12 cellular contexts compared by ENCODE assay signal in the genomic region with DNA sequence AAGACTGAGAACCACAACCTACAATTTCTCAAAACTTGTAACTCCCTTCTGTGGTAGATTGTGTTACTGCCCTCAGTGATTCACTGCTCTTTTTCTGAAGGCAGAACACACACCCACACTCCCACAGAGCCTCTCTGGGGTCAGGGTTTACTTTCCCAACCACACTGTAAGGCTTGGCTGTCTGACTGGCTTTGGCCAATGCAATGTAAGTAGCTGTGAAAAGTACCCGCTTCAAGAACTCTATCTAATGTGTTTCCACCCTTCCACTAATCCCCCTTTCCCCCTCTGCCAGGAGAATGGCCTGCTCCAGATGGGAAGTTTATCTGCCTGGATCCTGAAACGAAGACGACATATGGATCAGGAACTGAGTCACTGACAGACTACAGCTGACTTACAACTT.
DNase-seq lines count a peak whose midpoint lies in the region; TF ChIP-seq lines count a peak whose summit lies in the region.
"Had no signal": no experiment of that assay in that cellular context is flagged by ENCODE, and none has a peak within 500 bp of the region (broad histone marks: within the 10 kb centered on the region; RNA-seq: fewer than 3 reads in every experiment).

No MANE protein-coding gene starts in this region.

- 72 to 90% methylated on average over 2 to 3 of the region's 3 CpGs for WGBS in transverse colon (ENCODE audit: low coverage in 1 of 2), 2 donors

- H3K9me3 Mint-ChIP-seq in HFFc6 = no peaks in the 10 kb centered on the region

- no peaks in the 10 kb centered on the region for H3K36me3 ChIP-seq in transverse colon
- H3K36me3 ChIP-seq: ascending aorta, thyroid gland had no signal

- intact Hi-C loops in transverse colon (cut with DNase I; ENCODE audit: low total_unique reads) = no loop called here

- no peak for TF ChIP-seq EP300 in transverse colon (IDR thresholded peaks at IDR 0.05; ENCODE audit: low read depth)

- no peak for TF ChIP-seq CTCF in HFFc6 (IDR thresholded peaks at IDR 0.05)
- no peak for TF ChIP-seq CTCF in transverse colon (IDR thresholded peaks at IDR 0.05)

- in situ Hi-C loops in transverse colon (cut with MboI; ENCODE audit: low pct_ligation_motif_present in 1 of 4, low pct_unique_long_range_greater_than_20kb in 1 of 4, low sequenced_read_pairs in 3 of 4) = no loop called here

- peaks cover 43% of the 10 kb centered on the region for H3K36me3 Mint-ChIP-seq in HFFc6 (ENCODE audit: low read depth)

- H3K4me1 ChIP-seq in transverse colon = no peaks in the 10 kb centered on the region
- H3K4me1 ChIP-seq: ascending aorta had no signal

- no peaks in the 10 kb centered on the region for H3K9me3 ChIP-seq in transverse colon
- H3K9me3 ChIP-seq: ascending aorta, thyroid gland had no signal

- no peak overlapping the region; the same call in 1 of the 2 replicates for H3K27ac Mint-ChIP-seq in HFFc6
- H3K27ac Mint-ChIP-seq: activated T-cell treated with anti-CD3 and anti-CD28 coated beads, Interleukin-2, amount 50 U/mL, for 24 hours had no signal

- H3K27me3 Mint-ChIP-seq in HFFc6 (ENCODE audit: insufficient read depth) = no peaks in the 10 kb centered on the region; the same call in 1 of the 2 replicates
- H3K27me3 Mint-ChIP-seq: activated T-cell treated with anti-CD3 and anti-CD28 coated beads, Interleukin-2, amount 50 U/mL, for 24 hours had no signal

- peak overlapping the region; percentile 44; the same call in 1 of the 2 replicates for H3K4me3 Mint-ChIP-seq in HFFc6
- H3K4me3 Mint-ChIP-seq: activated T-cell treated with anti-CD3 and anti-CD28 coated beads, Interleukin-2, amount 50 U/mL, for 24 hours had no signal

- peaks cover 28% of the 10 kb centered on the region for H3K4me1 Mint-ChIP-seq in HFFc6 (ENCODE audit: low read depth)

- H3K27ac ChIP-seq in transverse colon = no peak overlapping the region
- H3K27ac ChIP-seq: ascending aorta, thyroid gland had no signal

- TF ChIP-seq POLR2A in transverse colon (IDR thresholded peaks at IDR 0.05) = no peak

- no peak overlapping the region for H3K4me3 ChIP-seq in transverse colon
- H3K4me3 ChIP-seq: ascending aorta, K562, thyroid gland had no signal

- DNase-seq in HFFc6 (peak; percentile 35), amniotic epithelial cell (ENCODE audit: low read depth) (peak; percentile 99), fibroblast of the conjunctiva (ENCODE audit: low read depth) (peak; percentile 12), smooth muscle cell of the brain vasculature (ENCODE audit: low read depth, low spot score) (peak; percentile 17), NCI-H146 (lab: John Stamatoyannopoulos, UW) (no peak), transverse colon (no peak)
- no peak for DNase-seq in stimulated activated CD8-positive, alpha-beta memory T cell treated with anti-CD3 and anti-CD28 coated beads, Interleukin-4, amount 100 ng/mL, for 48 hours
- DNase-seq: activated T-cell treated with anti-CD3 and anti-CD28 coated beads, Interleukin-2, amount 50 U/mL, for 24 hours; NCI-H2081; thyroid gland had no signal

- H3K27me3 ChIP-seq in transverse colon = no peaks in the 10 kb centered on the region
- H3K27me3 ChIP-seq: ascending aorta, thyroid gland had no signal

Comparison
In these comparisons a context has a peak if more than half of its experiments do, and no peak if none do; other contexts are left out.
1. DNase-seq: peak in HFFc6 (single experiment), amniotic epithelial cell (single experiment), fibroblast of the conjunctiva (single experiment) and smooth muscle cell of the brain vasculature (single experiment); none in NCI-H146 (single experiment), stimulated activated CD8-positive, alpha-beta memory T cell treated with anti-CD3 and anti-CD28 coated beads, Interleukin-4, amount 100 ng/mL, for 48 hours (single experiment) and transverse colon (single experiment).